ENCODE assay signal across 1 cellular context in the genomic region with DNA sequence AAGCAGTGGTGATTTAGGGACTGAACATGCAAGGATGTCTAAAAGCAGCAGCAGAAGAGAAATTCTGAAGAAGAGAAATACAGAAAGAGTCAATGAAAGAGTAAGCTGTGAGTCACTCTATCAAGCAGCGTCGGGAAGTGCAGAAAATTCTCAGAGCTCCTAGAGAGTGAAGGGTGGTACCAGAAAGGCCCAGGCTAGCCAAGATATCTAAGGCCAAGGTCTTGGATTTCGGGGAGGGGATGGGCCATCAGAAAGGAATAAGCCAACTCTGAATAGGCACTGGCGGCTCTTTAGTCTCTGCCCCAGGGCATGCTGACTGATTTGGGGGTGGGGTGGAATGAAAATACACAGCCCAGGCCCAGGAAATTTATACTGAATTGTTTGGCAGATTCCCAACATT.
TF ChIP-seq lines count a peak whose summit lies in the region.

No MANE protein-coding gene starts in this region.

TF ChIP-seq in GM23338, 12 proteins besides CTCF, POLR2A, EP300 and RAD21 (continued from another document):
- TF ChIP-seq, protein P1, sequence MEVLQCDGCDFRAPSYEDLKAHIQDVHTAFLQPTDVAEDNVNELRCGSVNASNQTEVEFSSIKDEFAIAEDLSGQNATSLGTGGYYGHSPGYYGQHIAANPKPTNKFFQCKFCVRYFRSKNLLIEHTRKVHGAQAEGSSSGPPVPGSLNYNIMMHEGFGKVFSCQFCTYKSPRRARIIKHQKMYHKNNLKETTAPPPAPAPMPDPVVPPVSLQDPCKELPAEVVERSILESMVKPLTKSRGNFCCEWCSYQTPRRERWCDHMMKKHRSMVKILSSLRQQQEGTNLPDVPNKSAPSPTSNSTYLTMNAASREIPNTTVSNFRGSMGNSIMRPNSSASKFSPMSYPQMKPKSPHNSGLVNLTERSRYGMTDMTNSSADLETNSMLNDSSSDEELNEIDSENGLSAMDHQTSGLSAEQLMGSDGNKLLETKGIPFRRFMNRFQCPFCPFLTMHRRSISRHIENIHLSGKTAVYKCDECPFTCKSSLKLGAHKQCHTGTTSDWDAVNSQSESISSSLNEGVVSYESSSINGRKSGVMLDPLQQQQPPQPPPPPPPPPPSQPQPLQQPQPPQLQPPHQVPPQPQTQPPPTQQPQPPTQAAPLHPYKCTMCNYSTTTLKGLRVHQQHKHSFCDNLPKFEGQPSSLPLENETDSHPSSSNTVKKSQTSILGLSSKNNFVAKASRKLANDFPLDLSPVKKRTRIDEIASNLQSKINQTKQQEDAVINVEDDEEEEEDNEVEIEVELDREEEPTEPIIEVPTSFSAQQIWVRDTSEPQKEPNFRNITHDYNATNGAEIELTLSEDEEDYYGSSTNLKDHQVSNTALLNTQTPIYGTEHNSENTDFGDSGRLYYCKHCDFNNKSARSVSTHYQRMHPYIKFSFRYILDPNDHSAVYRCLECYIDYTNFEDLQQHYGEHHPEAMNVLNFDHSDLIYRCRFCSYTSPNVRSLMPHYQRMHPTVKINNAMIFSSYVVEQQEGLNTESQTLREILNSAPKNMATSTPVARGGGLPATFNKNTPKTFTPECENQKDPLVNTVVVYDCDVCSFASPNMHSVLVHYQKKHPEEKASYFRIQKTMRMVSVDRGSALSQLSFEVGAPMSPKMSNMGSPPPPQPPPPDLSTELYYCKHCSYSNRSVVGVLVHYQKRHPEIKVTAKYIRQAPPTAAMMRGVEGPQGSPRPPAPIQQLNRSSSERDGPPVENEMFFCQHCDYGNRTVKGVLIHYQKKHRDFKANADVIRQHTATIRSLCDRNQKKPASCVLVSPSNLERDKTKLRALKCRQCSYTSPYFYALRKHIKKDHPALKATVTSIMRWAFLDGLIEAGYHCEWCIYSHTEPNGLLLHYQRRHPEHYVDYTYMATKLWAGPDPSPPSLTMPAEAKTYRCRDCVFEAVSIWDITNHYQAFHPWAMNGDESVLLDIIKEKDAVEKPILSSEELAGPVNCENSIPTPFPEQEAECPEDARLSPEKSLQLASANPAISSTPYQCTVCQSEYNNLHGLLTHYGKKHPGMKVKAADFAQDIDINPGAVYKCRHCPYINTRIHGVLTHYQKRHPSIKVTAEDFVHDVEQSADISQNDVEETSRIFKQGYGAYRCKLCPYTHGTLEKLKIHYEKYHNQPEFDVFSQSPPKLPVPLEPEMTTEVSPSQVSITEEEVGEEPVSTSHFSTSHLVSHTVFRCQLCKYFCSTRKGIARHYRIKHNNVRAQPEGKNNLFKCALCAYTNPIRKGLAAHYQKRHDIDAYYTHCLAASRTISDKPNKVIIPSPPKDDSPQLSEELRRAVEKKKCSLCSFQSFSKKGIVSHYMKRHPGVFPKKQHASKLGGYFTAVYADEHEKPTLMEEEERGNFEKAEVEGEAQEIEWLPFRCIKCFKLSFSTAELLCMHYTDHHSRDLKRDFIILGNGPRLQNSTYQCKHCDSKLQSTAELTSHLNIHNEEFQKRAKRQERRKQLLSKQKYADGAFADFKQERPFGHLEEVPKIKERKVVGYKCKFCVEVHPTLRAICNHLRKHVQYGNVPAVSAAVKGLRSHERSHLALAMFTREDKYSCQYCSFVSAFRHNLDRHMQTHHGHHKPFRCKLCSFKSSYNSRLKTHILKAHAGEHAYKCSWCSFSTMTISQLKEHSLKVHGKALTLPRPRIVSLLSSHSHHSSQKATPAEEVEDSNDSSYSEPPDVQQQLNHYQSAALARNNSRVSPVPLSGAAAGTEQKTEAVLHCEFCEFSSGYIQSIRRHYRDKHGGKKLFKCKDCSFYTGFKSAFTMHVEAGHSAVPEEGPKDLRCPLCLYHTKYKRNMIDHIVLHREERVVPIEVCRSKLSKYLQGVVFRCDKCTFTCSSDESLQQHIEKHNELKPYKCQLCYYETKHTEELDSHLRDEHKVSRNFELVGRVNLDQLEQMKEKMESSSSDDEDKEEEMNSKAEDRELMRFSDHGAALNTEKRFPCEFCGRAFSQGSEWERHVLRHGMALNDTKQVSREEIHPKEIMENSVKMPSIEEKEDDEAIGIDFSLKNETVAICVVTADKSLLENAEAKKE (CRISPR knock-in tag; IDR thresholded peaks at IDR 0.05) = no peak
- TF ChIP-seq JUNB (IDR thresholded peaks at IDR 0.05; ENCODE audit: unreplicated experiment) (no peak), POLR2AphosphoS5 (IDR thresholded peaks at IDR 0.05; ENCODE audit: low read depth) (no peak), NANOG (IDR thresholded peaks at IDR 0.05; ENCODE audit: borderline replicate concordance) (no peak), STAT1 (IDR thresholded peaks at IDR 0.05; ENCODE audit: unreplicated experiment) (no peak), ZNF331 (CRISPR knock-in tag; IDR thresholded peaks at IDR 0.05; ENCODE audit: low read depth) (no peak), EZH2 (IDR thresholded peaks at IDR 0.05; ENCODE audit: low read depth, unreplicated experiment) (no peak)
- TF ChIP-seq, protein P2, sequence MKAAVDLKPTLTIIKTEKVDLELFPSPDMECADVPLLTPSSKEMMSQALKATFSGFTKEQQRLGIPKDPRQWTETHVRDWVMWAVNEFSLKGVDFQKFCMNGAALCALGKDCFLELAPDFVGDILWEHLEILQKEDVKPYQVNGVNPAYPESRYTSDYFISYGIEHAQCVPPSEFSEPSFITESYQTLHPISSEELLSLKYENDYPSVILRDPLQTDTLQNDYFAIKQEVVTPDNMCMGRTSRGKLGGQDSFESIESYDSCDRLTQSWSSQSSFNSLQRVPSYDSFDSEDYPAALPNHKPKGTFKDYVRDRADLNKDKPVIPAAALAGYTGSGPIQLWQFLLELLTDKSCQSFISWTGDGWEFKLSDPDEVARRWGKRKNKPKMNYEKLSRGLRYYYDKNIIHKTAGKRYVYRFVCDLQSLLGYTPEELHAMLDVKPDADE (IDR thresholded peaks at IDR 0.05) = no peak
